In the genomic region with DNA sequence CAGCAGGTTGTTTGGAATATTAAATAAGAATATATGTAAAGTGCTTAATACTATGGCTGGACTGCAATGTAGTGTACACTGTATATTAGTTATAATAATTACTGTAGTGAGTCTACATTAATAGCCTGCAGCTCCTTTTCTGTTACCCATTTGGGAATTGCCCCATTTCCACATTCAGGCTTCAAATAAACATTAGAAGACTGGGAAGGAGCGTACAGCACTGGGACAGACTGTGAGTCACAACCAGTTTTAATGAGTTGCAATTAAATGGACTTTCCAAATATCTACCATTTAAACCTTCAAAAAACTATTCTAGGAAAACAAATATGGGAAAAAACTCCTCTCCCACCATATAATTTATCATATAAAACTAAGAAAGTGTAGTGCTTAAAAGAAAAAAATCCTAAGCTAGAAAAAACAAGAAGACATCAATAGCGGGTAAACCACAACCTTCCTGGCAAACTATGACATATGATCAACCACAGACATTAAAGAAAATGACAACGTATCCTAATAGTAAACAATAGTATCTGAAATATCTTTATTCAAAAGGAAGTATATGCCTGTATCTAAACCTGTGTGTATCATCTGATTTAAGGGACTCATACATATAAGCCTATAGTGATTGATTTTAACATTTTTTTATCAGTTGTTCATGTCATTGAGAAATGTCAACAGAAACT, we compare ENCODE assay signal across 16 cellular contexts.
DNase-seq lines count a peak whose midpoint lies in the region; ATAC-seq and FAIRE-seq lines count a peak whose summit lies in the region.
"Had no signal": no experiment of that assay in that cellular context is flagged by ENCODE, and none has a peak within 500 bp of the region (broad histone marks: within the 10 kb centered on the region; RNA-seq: fewer than 3 reads in every experiment).

No MANE protein-coding gene starts in this region.

- H3K9me3 ChIP-seq in adipocyte (ENCODE audit: control insufficient read depth, low read length) = no peaks in the 10 kb centered on the region
- H3K9me3 ChIP-seq: transverse colon had no signal

- intact Hi-C loops in activated CD4-positive, alpha-beta T cell treated with anti-CD3 and anti-CD28 coated beads for 36 hours (cut with DNase I, micrococcal nuclease) = no loop called here

- no peak overlapping the region for H3K4me3 Mint-ChIP-seq in activated CD4-positive, alpha-beta T cell treated with anti-CD3 and anti-CD28 coated beads for 36 hours
- H3K4me3 Mint-ChIP-seq: nephron had no signal

- H3K9ac ChIP-seq in adipocyte (ENCODE audit: low read length) = no peak overlapping the region

- H3K27me3 ChIP-seq in adipocyte (replicated peaks; ENCODE audit: control insufficient read depth, insufficient read depth, low read length) = no peaks in the 10 kb centered on the region
- H3K27me3 ChIP-seq: transverse colon had no signal

- H3K9me3 Mint-ChIP-seq in activated CD4-positive, alpha-beta T cell treated with anti-CD3 and anti-CD28 coated beads for 36 hours (ENCODE audit: low read depth) = no peaks in the 10 kb centered on the region
- H3K9me3 Mint-ChIP-seq: nephron had no signal

- H3K4me1 ChIP-seq in adipocyte (ENCODE audit: control insufficient read depth, insufficient read depth, low read length) = peaks cover 28% of the 10 kb centered on the region

- H3K4me3 ChIP-seq in adipocyte (ENCODE audit: low read length) = peak overlapping the region; percentile 26
- H3K4me3 ChIP-seq: transverse colon had no signal

- peaks cover 47% of the 10 kb centered on the region for H3K36me3 Mint-ChIP-seq in activated CD4-positive, alpha-beta T cell treated with anti-CD3 and anti-CD28 coated beads for 36 hours (ENCODE audit: low read depth)

- H3K27me3 Mint-ChIP-seq in activated CD4-positive, alpha-beta T cell treated with anti-CD3 and anti-CD28 coated beads for 36 hours = no peaks in the 10 kb centered on the region

- DNase-seq in activated CD4-positive, alpha-beta T cell treated with anti-CD3 and anti-CD28 coated beads for 36 hours = no peak
- no peak for DNase-seq in activated CD4-positive, alpha-beta T cell treated with anti-CD3 and anti-CD28 coated beads, Interleukin-2, amount 50 U/mL, for 1 hour
- DNase-seq in adipocyte (ENCODE audit: low read depth) (no peak), SIG-M5 treated with dmso at 0.1 percent for 504 hours (lab: John Stamatoyannopoulos, UW; ENCODE audit: unreplicated experiment) (no peak), mesenteric fat pad (ENCODE audit: low spot score) (no peak)
- DNase-seq: activated CD4-positive, CD25-positive, alpha-beta regulatory T cell; activated gamma-delta T cell treated with Interleukin-2 at 50 U/mL for 16 hours; DMS79 treated with DMSO at 0.1 percent for 48 hours; NCI-H1105 treated with DMSO at 0.1 percent for 48 hours; NCI-H524; transverse colon had no signal

- no peak overlapping the region for H3K27ac Mint-ChIP-seq in activated CD4-positive, alpha-beta T cell treated with anti-CD3 and anti-CD28 coated beads for 36 hours
- H3K27ac Mint-ChIP-seq: nephron had no signal

- CTCF ChIA-PET in activated CD4-positive, alpha-beta T cell treated with anti-CD3 and anti-CD28 coated beads for 36 hours (lab: Charles Lee) = interaction anchor here (0.6 to 1.4 kb wide), 6 partner anchors 13 to 185 kb away, joined by 3 to 4 read pairs (median 4); no protein-coding TSS in a partner anchor

- H3K36me3 ChIP-seq in adipocyte (ENCODE audit: control insufficient read depth, insufficient read depth, low read length, severe bottlenecking) = peaks cover 65% of the 10 kb centered on the region

- FAIRE-seq in G401.6 (lab: Jason Lieb, UNC) (peak; percentile 31), islet of Langerhans (lab: Jason Lieb, UNC) (peak; percentile 53)
- FAIRE-seq: H1 had no signal

- peak; percentile 53 for ATAC-seq in activated CD4-positive, alpha-beta T cell treated with anti-CD3 and anti-CD28 coated beads for 36 hours
- ATAC-seq in HG02840 (IDR thresholded peaks at IDR 0.05; ENCODE audit: low FRiP score, unreplicated experiment) = no peak

- peaks cover 59% of the 10 kb centered on the region for H3K4me1 Mint-ChIP-seq in activated CD4-positive, alpha-beta T cell treated with anti-CD3 and anti-CD28 coated beads for 36 hours
- H3K4me1 Mint-ChIP-seq: nephron had no signal

- POLR2A ChIA-PET in activated CD4-positive, alpha-beta T cell treated with anti-CD3 and anti-CD28 coated beads for 36 hours (lab: Charles Lee) = no interaction called here
